ENCODE assay signal across 8 cellular contexts in genomic region chr2:38115216-38116012, GRCh38. TPM values are rescaled to one million over a fixed set of nuclear protein-coding genes. Genes with fewer than 3 reads are reported as not detected.
DNase-seq lines count a peak whose midpoint lies in the region; ATAC-seq lines count a peak whose summit lies in the region.

No MANE protein-coding gene starts in this region.

- no peaks in the 10 kb centered on the region for H3K36me3 Mint-ChIP-seq in stimulated activated effector memory CD8-positive, alpha-beta T cell treated with anti-CD3 and anti-CD28 coated beads, Interleukin-12 subunit alpha, Interleukin-12 subunit beta, amount 100 ng/mL, for 72 hours

- H3K4me3 Mint-ChIP-seq in stimulated activated effector memory CD8-positive, alpha-beta T cell treated with anti-CD3 and anti-CD28 coated beads, Interleukin-12 subunit alpha, Interleukin-12 subunit beta, amount 100 ng/mL, for 72 hours: no peak overlapping the region

- H3K27ac Mint-ChIP-seq in stimulated activated effector memory CD8-positive, alpha-beta T cell treated with anti-CD3 and anti-CD28 coated beads, Interleukin-12 subunit alpha, Interleukin-12 subunit beta, amount 100 ng/mL, for 72 hours: no peak overlapping the region

- no peaks in the 10 kb centered on the region for H3K4me1 Mint-ChIP-seq in stimulated activated effector memory CD8-positive, alpha-beta T cell treated with anti-CD3 and anti-CD28 coated beads, Interleukin-12 subunit alpha, Interleukin-12 subunit beta, amount 100 ng/mL, for 72 hours

- in situ Hi-C loops in G401 (cut with HindIII; ENCODE audit: low sequenced_read_pairs): no loop called here

- ATAC-seq in HG03354 (IDR thresholded peaks at IDR 0.05; ENCODE audit: poor library complexity, severe bottlenecking, unreplicated experiment): peak; percentile 71
- ATAC-seq in stimulated activated effector memory CD8-positive, alpha-beta T cell treated with anti-CD3 and anti-CD28 coated beads, Interleukin-12 subunit alpha, Interleukin-12 subunit beta, amount 100 ng/mL, for 72 hours: peak; percentile 80
- ATAC-seq in GM18519 (IDR thresholded peaks at IDR 0.05; ENCODE audit: low FRiP score, unreplicated experiment): no peak

- DNase-seq in G401 (ENCODE audit: low spot score) (peak; percentile 35), NCI-H526 treated with DMSO at 0.1 percent for 48 hours (lab: John Stamatoyannopoulos, UW) (peak; percentile 54), midbrain (lab: John Stamatoyannopoulos, UW) (peak; percentile 46)
- peak; percentile 88 to 90 for DNase-seq in activated CD4-positive, alpha-beta T cell treated with anti-CD3 and anti-CD28 coated beads, Interleukin-2, amount 50 U/mL, for 48 hours
- peak; percentile 33 for DNase-seq in effector CD8-positive, alpha-beta T cell (lab: John Stamatoyannopoulos, UW)
- DNase-seq in stimulated activated effector memory CD8-positive, alpha-beta T cell treated with anti-CD3 and anti-CD28 coated beads, Interleukin-12 subunit alpha, Interleukin-12 subunit beta, amount 100 ng/mL, for 72 hours (ENCODE audit: low spot score in 2 of 2): peak; percentile 77 to 90

- no peaks in the 10 kb centered on the region for H3K9me3 Mint-ChIP-seq in stimulated activated effector memory CD8-positive, alpha-beta T cell treated with anti-CD3 and anti-CD28 coated beads, Interleukin-12 subunit alpha, Interleukin-12 subunit beta, amount 100 ng/mL, for 72 hours

RNA-seq across cellular contexts. Expression of gene CYP1B1, which starts 39.5 kb away (rescaled TPM):
- total RNA-seq in G401 (2014; rRNA removed; shearing (Covaris generic)): not detected in 2 replicates

Comparison
In these comparisons a context has a peak if more than half of its experiments do, and no peak if none do; other contexts are left out.
1. DNase-seq: peak in every context shown above with its lines; median percentile 89 in activated CD4-positive, alpha-beta T cell treated with anti-CD3 and anti-CD28 coated beads, Interleukin-2, amount 50 U/mL, for 48 hours; 84 in stimulated activated effector memory CD8-positive, alpha-beta T cell treated with anti-CD3 and anti-CD28 coated beads, Interleukin-12 subunit alpha, Interleukin-12 subunit beta, amount 100 ng/mL, for 72 hours; 54 in NCI-H526 treated with DMSO at 0.1 percent for 48 hours; 46 in midbrain; 35 in G401; 33 in effector CD8-positive, alpha-beta T cell.